In the genomic region with DNA sequence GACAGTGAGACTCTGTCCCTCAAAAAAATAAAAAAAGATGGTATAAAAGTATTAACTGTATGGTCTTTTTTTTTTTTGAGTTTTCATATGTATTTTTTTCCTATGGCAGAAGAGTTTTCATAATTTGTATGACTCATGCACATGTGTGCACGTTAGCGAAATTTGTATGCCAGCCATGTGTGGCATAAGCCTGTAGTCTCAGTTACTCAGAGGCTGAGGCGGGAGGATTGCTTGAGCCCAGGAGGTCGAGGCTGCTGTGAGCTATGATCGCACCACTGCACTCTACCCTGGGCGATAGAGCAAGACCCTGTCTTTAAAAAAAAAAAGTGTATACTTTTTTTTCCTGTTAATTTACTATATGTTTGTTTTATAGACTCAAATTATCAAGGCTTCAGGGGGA, we compare ENCODE assay signal across 18 cellular contexts.
DNase-seq lines count a peak whose midpoint lies in the region; ATAC-seq and TF ChIP-seq lines count a peak whose summit lies in the region.
"Had no signal": no experiment of that assay in that cellular context is flagged by ENCODE, and none has a peak within 500 bp of the region (broad histone marks: within the 10 kb centered on the region; RNA-seq: fewer than 3 reads in every experiment).

No MANE protein-coding gene starts in this region.

- intact Hi-C loops in activated CD4-positive, alpha-beta T cell treated with anti-CD3 and anti-CD28 coated beads for 36 hours (cut with DNase I, micrococcal nuclease), result no loop called here
- intact Hi-C loops in activated T-helper 1 cell treated with anti-CD3 and anti-CD28 coated beads, Interleukin-12 subunit alpha, Interleukin-12 subunit beta, Interleukin-2, Interleukin-4 antibody, amounts not matched to agents 30 ng/mL and 10 ng/mL and 1 ng/mL, durations not matched to agents 14 hours and 24 hours and 36 hours (cut with micrococcal nuclease), result no loop called here

- CTCF ChIA-PET in activated CD4-positive, alpha-beta T cell treated with anti-CD3 and anti-CD28 coated beads for 36 hours (lab: Charles Lee), result interaction anchor here (1.2 kb wide), 1 partner anchor 11 kb away, joined by 4 read pairs; no protein-coding TSS in a partner anchor
- CTCF ChIA-PET in WTC11 (lab: Charles Lee), result interaction anchor here (0.9 to 3.3 kb wide), 4 partner anchors 13 to 54 kb away, joined by 3 to 15 read pairs (median 3); no protein-coding TSS in a partner anchor

- H3K36me3 ChIP-seq in GM23338 (ENCODE audit: insufficient read depth), result peaks cover 4% of the 10 kb centered on the region; the same call in 1 of the 2 replicates
- H3K36me3 ChIP-seq: vagina had no signal

- H3K27ac Mint-ChIP-seq in activated CD4-positive, alpha-beta T cell treated with anti-CD3 and anti-CD28 coated beads for 36 hours, result no peak overlapping the region
- no peak overlapping the region for H3K27ac Mint-ChIP-seq in GM23338
- H3K27ac Mint-ChIP-seq in WTC11, result no peak overlapping the region
- H3K27ac Mint-ChIP-seq in activated T-helper 1 cell treated with anti-CD3 and anti-CD28 coated beads, Interleukin-12 subunit alpha, Interleukin-12 subunit beta, Interleukin-2, Interleukin-4 antibody, amounts not matched to agents 30 ng/mL and 10 ng/mL and 1 ng/mL, durations not matched to agents 14 hours and 24 hours and 36 hours, result no peak overlapping the region
- H3K27ac Mint-ChIP-seq: memory B cell had no signal

- peaks cover 19% of the 10 kb centered on the region for H3K4me1 Mint-ChIP-seq in activated CD4-positive, alpha-beta T cell treated with anti-CD3 and anti-CD28 coated beads for 36 hours
- peaks cover 45% of the 10 kb centered on the region for H3K4me1 Mint-ChIP-seq in GM23338
- H3K4me1 Mint-ChIP-seq in WTC11, result peaks cover 58% of the 10 kb centered on the region
- peaks cover 37% of the 10 kb centered on the region for H3K4me1 Mint-ChIP-seq in activated T-helper 1 cell treated with anti-CD3 and anti-CD28 coated beads, Interleukin-12 subunit alpha, Interleukin-12 subunit beta, Interleukin-2, Interleukin-4 antibody, amounts not matched to agents 30 ng/mL and 10 ng/mL and 1 ng/mL, durations not matched to agents 14 hours and 24 hours and 36 hours (ENCODE audit: low read depth)
- H3K4me1 Mint-ChIP-seq: memory B cell had no signal

- peaks cover 49% of the 10 kb centered on the region for H3K4me1 ChIP-seq in GM23338 (ENCODE audit: insufficient read depth)

- H3K36me3 Mint-ChIP-seq in activated CD4-positive, alpha-beta T cell treated with anti-CD3 and anti-CD28 coated beads for 36 hours (ENCODE audit: low read depth), result peaks cover 3% of the 10 kb centered on the region
- H3K36me3 Mint-ChIP-seq in GM23338 (ENCODE audit: low read depth) (peaks cover 5% of the 10 kb centered on the region; the same call in 2 of the 3 replicates), WTC11 (peaks cover 26% of the 10 kb centered on the region)
- H3K36me3 Mint-ChIP-seq in activated T-helper 1 cell treated with anti-CD3 and anti-CD28 coated beads, Interleukin-12 subunit alpha, Interleukin-12 subunit beta, Interleukin-2, Interleukin-4 antibody, amounts not matched to agents 30 ng/mL and 10 ng/mL and 1 ng/mL, durations not matched to agents 14 hours and 24 hours and 36 hours (ENCODE audit: low read depth), result peaks cover 6% of the 10 kb centered on the region
- H3K36me3 Mint-ChIP-seq: naive B cell had no signal

- H3K79me2 ChIP-seq in GM23338 (replicated peaks; ENCODE audit: insufficient read depth), result peaks cover 21% of the 10 kb centered on the region

- POLR2A ChIA-PET in activated CD4-positive, alpha-beta T cell treated with anti-CD3 and anti-CD28 coated beads for 36 hours (lab: Charles Lee), result no interaction called here
- POLR2A ChIA-PET in WTC11 (lab: Charles Lee), result interaction anchor here (1.0 to 1.4 kb wide), 3 partner anchors 7 to 52 kb away, joined by 3 to 4 read pairs (median 4); no protein-coding TSS in a partner anchor

- peaks cover 21% of the 10 kb centered on the region for H3F3A ChIP-seq in GM23338 (replicated peaks; ENCODE audit: low read depth)

- ATAC-seq in activated CD4-positive, alpha-beta T cell treated with anti-CD3 and anti-CD28 coated beads for 36 hours, result peak; percentile 63
- ATAC-seq in GM23338, result no peak
- no peak for ATAC-seq in WTC11
- ATAC-seq in HG03159 (IDR thresholded peaks at IDR 0.05; ENCODE audit: unreplicated experiment), result no peak

- no peaks in the 10 kb centered on the region for H3K27me3 ChIP-seq in GM23338 (ENCODE audit: insufficient read depth)
- H3K27me3 ChIP-seq: BLaER1 treated with 17β-estradiol and CSF1 and Interleukin-3, amounts not matched to agents 10 nM and 100 nM; vagina had no signal

- H3K4me3 Mint-ChIP-seq in activated CD4-positive, alpha-beta T cell treated with anti-CD3 and anti-CD28 coated beads for 36 hours, result no peak overlapping the region
- H3K4me3 Mint-ChIP-seq in GM23338 (no peak overlapping the region), WTC11 (no peak overlapping the region)
- H3K4me3 Mint-ChIP-seq in activated T-helper 1 cell treated with anti-CD3 and anti-CD28 coated beads, Interleukin-12 subunit alpha, Interleukin-12 subunit beta, Interleukin-2, Interleukin-4 antibody, amounts not matched to agents 30 ng/mL and 10 ng/mL and 1 ng/mL, durations not matched to agents 14 hours and 24 hours and 36 hours, result no peak overlapping the region
- H3K4me3 Mint-ChIP-seq: memory B cell, naive B cell had no signal

- H3K4me2 ChIP-seq in GM23338, result no peak overlapping the region; the same call in 1 of the 2 replicates
- H3K4me2 ChIP-seq: BLaER1 treated with 17β-estradiol and CSF1 and Interleukin-3, amounts not matched to agents 10 nM and 100 nM; KMS-11 had no signal

- H2AFZ ChIP-seq in GM23338, result no peak overlapping the region

- peak overlapping the region; percentile 83; the same call in 1 of the 2 replicates for H3K27ac ChIP-seq in GM23338 (ENCODE audit: low read depth)
- H3K27ac ChIP-seq: BLaER1 treated with 17β-estradiol and CSF1 and Interleukin-3, amounts not matched to agents 10 nM and 100 nM; KMS-11; vagina had no signal

- H3K27me3 Mint-ChIP-seq in activated CD4-positive, alpha-beta T cell treated with anti-CD3 and anti-CD28 coated beads for 36 hours, result no peaks in the 10 kb centered on the region
- H3K27me3 Mint-ChIP-seq in GM23338 (ENCODE audit: insufficient read depth, low read depth, poor library complexity) (peaks cover 21% of the 10 kb centered on the region), WTC11 (ENCODE audit: low read depth) (no peaks in the 10 kb centered on the region)
- H3K27me3 Mint-ChIP-seq in activated T-helper 1 cell treated with anti-CD3 and anti-CD28 coated beads, Interleukin-12 subunit alpha, Interleukin-12 subunit beta, Interleukin-2, Interleukin-4 antibody, amounts not matched to agents 30 ng/mL and 10 ng/mL and 1 ng/mL, durations not matched to agents 14 hours and 24 hours and 36 hours (ENCODE audit: insufficient read depth), result no peaks in the 10 kb centered on the region
- H3K27me3 Mint-ChIP-seq: memory B cell, naive B cell had no signal

- no peak for TF ChIP-seq CTCF in GM23338 (conservative IDR thresholded peaks at IDR 0.05; ENCODE audit: low read depth in 2 of 2)
- TF ChIP-seq CTCF in WTC11 (IDR thresholded peaks at IDR 0.05), result no peak

- H3K9me2 ChIP-seq in GM23338 (ENCODE audit: insufficient read depth), result no peaks in the 10 kb centered on the region

- no peaks in the 10 kb centered on the region for H4K20me1 ChIP-seq in GM23338 (replicated peaks; ENCODE audit: insufficient read depth)
- H4K20me1 ChIP-seq: BLaER1 treated with 17β-estradiol and CSF1 and Interleukin-3, amounts not matched to agents 10 nM and 100 nM had no signal

- no peak overlapping the region for H3K4me3 ChIP-seq in GM23338
- H3K4me3 ChIP-seq: BLaER1 treated with 17β-estradiol and CSF1 and Interleukin-3, amounts not matched to agents 10 nM and 100 nM; vagina had no signal

- peak; percentile 56 for DNase-seq in activated CD4-positive, alpha-beta T cell treated with anti-CD3 and anti-CD28 coated beads for 36 hours
- DNase-seq in activated CD4-positive, alpha-beta T cell treated with anti-CD3 and anti-CD28 coated beads for 4 hours, result no peak
- DNase-seq in GM23338 (ENCODE audit: low spot score), result no peak
- no peak for DNase-seq in WTC11 (ENCODE audit: low spot score)
- DNase-seq in fibroblast of peridontal ligament (ENCODE audit: extremely low read depth), result peak; percentile 47
- no peak for DNase-seq in activated T-helper 1 cell treated with anti-CD3 and anti-CD28 coated beads, Interleukin-12 subunit alpha, Interleukin-12 subunit beta, Interleukin-2, Interleukin-4 antibody, amounts not matched to agents 30 ng/mL and 10 ng/mL and 1 ng/mL, durations not matched to agents 14 hours and 24 hours and 36 hours (ENCODE audit: low spot score)
- DNase-seq in DMS 273 treated with DMSO at 0.1 percent for 48 hours (lab: John Stamatoyannopoulos, UW), result no peak
- DNase-seq: 8988T, amygdala, caudate nucleus, naive B cell, NCI-H1092 treated with DMSO at 0.1 percent for 48 hours, NCI-H2029 treated with DMSO at 0.1 percent for 48 hours had no signal

- no peaks in the 10 kb centered on the region for H3K9me3 Mint-ChIP-seq in activated CD4-positive, alpha-beta T cell treated with anti-CD3 and anti-CD28 coated beads for 36 hours (ENCODE audit: low read depth)
- H3K9me3 Mint-ChIP-seq in GM23338 (no peaks in the 10 kb centered on the region; the same call in 1 of the 3 replicates), WTC11 (no peaks in the 10 kb centered on the region; the same call in 1 of the 2 replicates)
- H3K9me3 Mint-ChIP-seq in activated T-helper 1 cell treated with anti-CD3 and anti-CD28 coated beads, Interleukin-12 subunit alpha, Interleukin-12 subunit beta, Interleukin-2, Interleukin-4 antibody, amounts not matched to agents 30 ng/mL and 10 ng/mL and 1 ng/mL, durations not matched to agents 14 hours and 24 hours and 36 hours, result no peaks in the 10 kb centered on the region
- H3K9me3 Mint-ChIP-seq: memory B cell, naive B cell had no signal

TF ChIP-seq in GM23338, 12 proteins besides CTCF, POLR2A, EP300 and RAD21 (continues in another document):
- TF ChIP-seq CREB1 (CRISPR knock-in tag; IDR thresholded peaks at IDR 0.05; ENCODE audit: low read depth) (no peak), EZH2 (IDR thresholded peaks at IDR 0.05; ENCODE audit: low read depth, unreplicated experiment) (no peak), ZNF331 (CRISPR knock-in tag; IDR thresholded peaks at IDR 0.05; ENCODE audit: low read depth) (no peak), POLR2AphosphoS5 (IDR thresholded peaks at IDR 0.05; ENCODE audit: low read depth) (no peak), EZH2phosphoT487 (IDR thresholded peaks at IDR 0.05; ENCODE audit: unreplicated experiment) (no peak)

TF ChIP-seq in WTC11, 78 proteins besides CTCF, POLR2A, EP300 and RAD21:
- TF ChIP-seq ZNF671 (CRISPR knock-in tag; IDR thresholded peaks at IDR 0.05) (no peak), ZNF121 (CRISPR knock-in tag; IDR thresholded peaks at IDR 0.05) (peak; percentile 90)
TF ChIP-seq in WTC11: peak in this region for 1.

Comparison
In these comparisons a context has a peak if more than half of its experiments do, and no peak if none do; other contexts are left out.
1. DNase-seq: peak in activated CD4-positive, alpha-beta T cell treated with anti-CD3 and anti-CD28 coated beads for 36 hours (single experiment) and fibroblast of peridontal ligament (single experiment); none in activated CD4-positive, alpha-beta T cell treated with anti-CD3 and anti-CD28 coated beads for 4 hours (0 of 2), GM23338 (single experiment), WTC11 (single experiment), activated T-helper 1 cell treated with anti-CD3 and anti-CD28 coated beads, Interleukin-12 subunit alpha, Interleukin-12 subunit beta, Interleukin-2, Interleukin-4 antibody, amounts not matched to agents 30 ng/mL and 10 ng/mL and 1 ng/mL, durations not matched to agents 14 hours and 24 hours and 36 hours (single experiment) and DMS 273 treated with DMSO at 0.1 percent for 48 hours (single experiment).